20 cellular contexts compared by ENCODE assay signal in the genomic region with DNA sequence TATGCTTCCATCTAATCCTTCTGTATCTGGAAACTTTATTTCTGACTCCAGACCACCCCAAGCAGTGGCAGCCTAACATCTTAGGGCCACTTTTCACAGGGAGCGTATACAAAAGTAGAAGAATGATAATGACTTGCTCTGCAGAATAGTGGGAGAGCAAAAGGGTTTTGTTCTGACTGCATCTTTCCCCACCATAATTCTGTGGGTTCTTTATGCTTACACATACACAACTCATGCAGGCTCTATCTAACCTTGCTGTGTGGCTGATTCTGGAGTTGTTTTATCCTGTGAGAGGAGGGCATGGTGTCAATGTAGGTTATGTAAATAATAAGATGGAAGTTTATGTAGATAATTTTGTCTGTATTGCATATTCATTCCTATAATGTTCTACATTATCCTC. TPM values are rescaled to one million over a fixed set of nuclear protein-coding genes. Genes with fewer than 3 reads are reported as not detected.
"Had no signal": no experiment of that assay in that cellular context is flagged by ENCODE, and none has a peak within 500 bp of the region (broad histone marks: within the 10 kb centered on the region; RNA-seq: fewer than 3 reads in every experiment).

No MANE protein-coding gene starts in this region.

- H3K4me1 ChIP-seq: body of pancreas, pancreas, right lobe of liver had no signal

- H3K27me3 ChIP-seq: body of pancreas, right lobe of liver, upper lobe of left lung had no signal

- H3K27ac ChIP-seq: body of pancreas, dorsolateral prefrontal cortex, epithelial cell of prostate, hepatocyte, pancreas, right lobe of liver, thoracic aorta, upper lobe of left lung had no signal

- H3K4me1 Mint-ChIP-seq: memory B cell had no signal

- H3K4me3 Mint-ChIP-seq: memory B cell had no signal

- H3K79me2 ChIP-seq: hepatocyte had no signal

- H3K9me3 Mint-ChIP-seq: activated naive CD8-positive, alpha-beta T cell treated with anti-CD3 and anti-CD28 coated beads, Interleukin-2, amount 10 ng/mL, durations not matched to agents 7 days and 5 days; memory B cell had no signal

- ATAC-seq: activated CD4-positive, CD25-positive, alpha-beta regulatory T cell treated with anti-CD3 and anti-CD28 coated beads, Interleukin-2, amount 50 U/mL, for 24 hours; body of pancreas; pancreas; right lobe of liver had no signal

- H3K9me3 ChIP-seq: body of pancreas, pancreas, right lobe of liver, thoracic aorta, upper lobe of left lung had no signal

- H3K27me3 Mint-ChIP-seq: activated naive CD8-positive, alpha-beta T cell treated with anti-CD3 and anti-CD28 coated beads, Interleukin-2, amount 10 ng/mL, durations not matched to agents 7 days and 5 days; memory B cell had no signal

- H3K4me3 ChIP-seq: body of pancreas, dorsolateral prefrontal cortex, hepatocyte, pancreas, right lobe of liver, thoracic aorta, upper lobe of left lung had no signal

- H3K36me3 Mint-ChIP-seq: activated naive CD8-positive, alpha-beta T cell treated with anti-CD3 and anti-CD28 coated beads, Interleukin-2, amount 10 ng/mL, durations not matched to agents 7 days and 5 days; memory B cell had no signal

- H3K4me2 ChIP-seq: hepatocyte had no signal

- FAIRE-seq: pancreas, small intestine had no signal

- H3K27ac Mint-ChIP-seq: memory B cell had no signal

- H2AFZ ChIP-seq: hepatocyte had no signal

- H3K36me3 ChIP-seq: pancreas, right lobe of liver, thoracic aorta, upper lobe of left lung had no signal

- DNase-seq: activated gamma-delta T cell treated with Interleukin-2 at 50 U/mL for 16 hours; activated naive CD8-positive, alpha-beta T cell treated with anti-CD3 and anti-CD28 coated beads, Interleukin-2, amount 10 ng/mL, durations not matched to agents 7 days and 5 days; body of pancreas; dorsolateral prefrontal cortex; foreskin fibroblast; pancreas; right lobe of liver; small intestine; stimulated activated CD4-positive, alpha-beta T cell treated with anti-CD3 and anti-CD28 coated beads, Interleukin-15, amount 100 ng/mL, for 24 hours; stimulated activated CD4-positive, alpha-beta T cell treated with anti-CD3 and anti-CD28 coated beads, Interleukin-2, amount 100 ng/mL, for 48 hours; upper lobe of left lung had no signal

RNA-seq across cellular contexts. Expression of a gene that starts 42.4 kb away (rescaled TPM):
- total RNA-seq: mononuclear cell; pulmonary artery endothelial cell; T-helper 1 cell treated with Interleukin-12 subunit alpha and Interleukin-12 subunit beta and Interleukin-4 antibody, amounts not matched to agents 30 ng/mL and 1 ng/mL, for 36 hours had no signal

RNA-seq across cellular contexts. Expression of a gene that starts 49.4 kb away (rescaled TPM):
- total RNA-seq: body of pancreas, cardiac septum had no signal
- polyA plus RNA-seq: pancreas had no signal
